ENCODE assay signal across 1 cellular context in the genomic region with DNA sequence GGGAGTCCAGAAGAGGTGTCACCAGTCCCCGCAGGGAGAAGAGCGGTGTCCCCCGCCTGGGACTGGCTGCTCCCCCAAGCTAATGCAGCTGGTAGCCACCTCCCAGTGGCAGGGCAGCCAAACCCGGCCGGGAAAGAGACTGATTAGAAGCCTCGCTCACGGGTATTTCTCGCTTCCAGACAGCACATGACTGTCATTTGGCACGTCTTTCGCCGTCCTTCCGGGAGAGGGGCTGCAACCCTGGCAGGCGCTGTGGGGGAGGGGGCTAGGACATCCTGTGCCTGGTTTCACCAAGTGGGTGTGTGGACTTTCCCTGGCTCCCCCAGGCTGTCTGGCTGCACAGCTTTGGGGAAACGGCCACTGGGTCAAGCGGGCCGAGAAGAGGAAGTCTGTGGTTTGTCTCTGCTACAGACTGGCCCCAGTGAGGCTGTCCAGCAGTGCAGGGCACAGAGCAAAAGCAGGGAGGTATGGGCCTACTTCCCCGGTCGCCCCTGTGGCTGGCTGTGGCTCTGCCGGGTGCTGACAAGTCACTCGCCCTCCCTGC.
A peak's percentile ranks its signal among the peaks of the same experiment; 100 is the strongest.
TF ChIP-seq lines count a peak whose summit lies in the region.

No MANE protein-coding gene starts in this region.

TF ChIP-seq in K562, 482 proteins besides CTCF, POLR2A, EP300 and RAD21 (continued from another document):
- TF ChIP-seq ETS1 (conservative IDR thresholded peaks at IDR 0.05; ENCODE audit: control insufficient read depth, low read depth, low read length) (no peak), ZFP1 (CRISPR knock-in tag; IDR thresholded peaks at IDR 0.05) (no peak), LARP7 (IDR thresholded peaks at IDR 0.05) (no peak), NUFIP1 (IDR thresholded peaks at IDR 0.05; ENCODE audit: partially characterized antibody) (no peak), SPI1 (IDR thresholded peaks at IDR 0.05; ENCODE audit: borderline replicate concordance, low read depth, low read length) (peak; percentile 34; the same call in 1 of the 2 replicates), SRF (CRISPR knock-in tag; IDR thresholded peaks at IDR 0.05) (no peak), ZNF318 (IDR thresholded peaks at IDR 0.05; ENCODE audit: borderline replicate concordance in 1 of 2, low read depth in 1 of 2) (no peak), NFYB (IDR thresholded peaks at IDR 0.05; ENCODE audit: extremely low read depth, insufficient read length) (no peak), IFI16 (CRISPR knock-in tag; IDR thresholded peaks at IDR 0.05) (no peak)
